In the genomic region with DNA sequence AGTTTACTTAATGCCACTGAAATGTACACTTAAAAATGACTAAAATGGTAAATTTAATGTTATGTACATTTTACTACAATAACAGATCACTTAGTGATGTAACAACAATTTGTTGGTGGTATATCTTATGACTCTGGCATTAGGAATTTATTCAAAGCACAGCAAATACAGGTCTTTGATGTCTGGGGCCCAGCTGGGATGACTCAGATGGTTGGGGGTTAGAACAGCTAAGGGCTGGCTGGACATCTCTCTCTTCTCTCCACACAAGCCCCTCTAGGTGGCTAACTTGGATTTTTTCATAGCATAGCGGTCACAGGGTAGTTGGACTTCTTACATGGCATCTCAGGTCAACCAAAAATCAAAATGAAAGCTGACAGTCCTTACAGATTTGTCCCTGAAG, we compare ENCODE assay signal across 14 cellular contexts. TPM values are rescaled to one million over a fixed set of nuclear protein-coding genes. Genes with fewer than 3 reads are reported as not detected.
A peak's percentile ranks its signal among the peaks of the same experiment; 100 is the strongest.
DNase-seq lines count a peak whose midpoint lies in the region; ATAC-seq and TF ChIP-seq lines count a peak whose summit lies in the region.
"Had no signal": no experiment of that assay in that cellular context is flagged by ENCODE, and none has a peak within 500 bp of the region (broad histone marks: within the 10 kb centered on the region; RNA-seq: fewer than 3 reads in every experiment).

No MANE protein-coding gene starts in this region.

- TF ChIP-seq RAD21 in HCT116 (IDR thresholded peaks at IDR 0.05; ENCODE audit: low read depth) = no peak

- no peak overlapping the region for H3K27ac ChIP-seq in HCT116 (ENCODE audit: low read depth, low read length)
- H3K27ac ChIP-seq in coronary artery = no peak overlapping the region
- H3K27ac ChIP-seq: epithelial cell of prostate, suprapubic skin had no signal

- peak overlapping the region; percentile 42 for H3K4me2 ChIP-seq in HCT116 (ENCODE audit: low read length)

- H3K36me3 Mint-ChIP-seq in type B pancreatic cell = peaks cover 6% of the 10 kb centered on the region

- H3K4me1 ChIP-seq in HCT116 (ENCODE audit: control insufficient read depth in 1 of 2, insufficient read depth in 2 of 2, low read length in 2 of 2) = peaks cover 21 to 31% of the 10 kb centered on the region in 2 experiments

- no peaks in the 10 kb centered on the region for H3K79me2 ChIP-seq in HCT116 (ENCODE audit: insufficient read depth, low read length)

- no peaks in the 10 kb centered on the region for H4K20me1 ChIP-seq in HCT116 (ENCODE audit: insufficient read depth)

- H3K4me1 Mint-ChIP-seq in type B pancreatic cell (ENCODE audit: unreplicated experiment) = peaks cover 27% of the 10 kb centered on the region

- H3K27me3 ChIP-seq in HCT116 (ENCODE audit: insufficient read depth, low read length) = no peaks in the 10 kb centered on the region
- H3K27me3 ChIP-seq: suprapubic skin had no signal

- intact Hi-C loops in HCT116 (cut with micrococcal nuclease) = no loop called here

- RAD21 ChIA-PET in HCT116 (lab: Charles Lee; ENCODE audit: low non-redundant PET in 1 of 2, low total read pairs in 2 of 2, uncharacterized antibody in 2 of 2, unreplicated experiment in 2 of 2) = no interaction called here

- H3K36me3 ChIP-seq in HCT116 (ENCODE audit: control insufficient read depth in 1 of 2, insufficient read depth in 2 of 2, low read length in 2 of 2) = no peaks in the 10 kb centered on the region
- H3K36me3 ChIP-seq: suprapubic skin had no signal

- H3K4me3 ChIP-seq in HCT116 (replicated peaks in 1 of 2; ENCODE audit: low read depth in 1 of 2, low read length in 2 of 2) (no peak overlapping the region), coronary artery (no peak overlapping the region)
- H3K4me3 ChIP-seq: suprapubic skin had no signal

- H2AFZ ChIP-seq in HCT116 (ENCODE audit: low read depth, low read length, poor library complexity, severe bottlenecking) = no peak overlapping the region

- no peaks in the 10 kb centered on the region for H3K9me3 ChIP-seq in HCT116 (ENCODE audit: control insufficient read depth in 1 of 2, insufficient read depth in 1 of 2, low read depth in 1 of 2, low read length in 2 of 2)
- H3K9me3 ChIP-seq: suprapubic skin had no signal

- POLR2A ChIA-PET in HCT116 (lab: Charles Lee) = no interaction called here

- TF ChIP-seq CTCF in HCT116 (IDR thresholded peaks at IDR 0.05 in 2 of 3, conservative IDR thresholded peaks at IDR 0.05 in 1 of 3; ENCODE audit: borderline replicate concordance in 1 of 3, insufficient read depth in 1 of 3, low read depth in 2 of 3, low read length in 2 of 3) = no peak
- TF ChIP-seq CTCF in type B pancreatic cell (conservative IDR thresholded peaks at IDR 0.05) = no peak
- TF ChIP-seq CTCF in coronary artery (IDR thresholded peaks at IDR 0.05) = no peak

- H3K27ac Mint-ChIP-seq in type B pancreatic cell = peak overlapping the region; percentile 85

- ATAC-seq in HCT116 = peak; percentile 40; the same call in 1 of the 2 replicates
- ATAC-seq: left cardiac atrium had no signal

- no peaks in the 10 kb centered on the region for H3K9me2 ChIP-seq in HCT116 (ENCODE audit: insufficient read depth)

- DNase-seq in HCT116 (ENCODE audit: low read depth, low spot score) (peak; percentile 8), SW480 (ENCODE audit: low spot score) (peak; percentile 77), foreskin melanocyte (peak; percentile 11), type B pancreatic cell (ENCODE audit: extremely low spot score, unreplicated experiment) (no peak), 8988T (no peak), NCI-H2081 (lab: John Stamatoyannopoulos, UW) (no peak), coronary artery (ENCODE audit: low spot score) (no peak)
- DNase-seq: amygdala; DND-41; left cardiac atrium; NCI-H1417; NK-92 treated with Interleukin-12 subunit alpha and Interleukin-12 subunit beta, amount 100 ng/mL, for 24 hours had no signal

- peak overlapping the region; percentile 14 for H3K4me3 Mint-ChIP-seq in type B pancreatic cell

- BruUV-seq in HCT116 (replicated peaks; lab: Mats Ljungman, UMichigan) = no TSS peak

- H3K9me3 Mint-ChIP-seq in type B pancreatic cell = peaks cover 4% of the 10 kb centered on the region

- CTCF ChIA-PET in HCT116 (lab: Charles Lee) = interaction anchor here (0.8 kb wide), 1 partner anchor 29 kb away, joined by 3 read pairs; no protein-coding TSS in a partner anchor

- H3K27me3 Mint-ChIP-seq in type B pancreatic cell = no peaks in the 10 kb centered on the region

- H3K9ac ChIP-seq in HCT116 (ENCODE audit: low read length) = no peak overlapping the region

- TF ChIP-seq POLR2A in HCT116 (IDR thresholded peaks at IDR 0.05; ENCODE audit: borderline replicate concordance, extremely low read depth, insufficient read depth, insufficient read length) = no peak

TF ChIP-seq in HCT116, 20 proteins besides CTCF, POLR2A, EP300 and RAD21:
- TF ChIP-seq EGR1 (IDR thresholded peaks at IDR 0.05; ENCODE audit: low read depth) (no peak), ELF1 (IDR thresholded peaks at IDR 0.05; ENCODE audit: borderline replicate concordance, low read depth) (no peak), JUND (IDR thresholded peaks at IDR 0.05) (peak; percentile 51), SRF (IDR thresholded peaks at IDR 0.05; ENCODE audit: low read depth) (no peak), ZFX (IDR thresholded peaks at IDR 0.05) (no peak), TCF7L2 (IDR thresholded peaks at IDR 0.05; ENCODE audit: borderline replicate concordance, extremely low read depth, insufficient read depth, insufficient read length) (peak; percentile 90), CBX3 (IDR thresholded peaks at IDR 0.05; ENCODE audit: low read depth) (no peak), FOSL1 (IDR thresholded peaks at IDR 0.05; ENCODE audit: low read depth) (peak; percentile 50; the same call in 1 of the 2 replicates), SP1 (IDR thresholded peaks at IDR 0.05; ENCODE audit: low read depth) (peak; percentile 11; the same call in 1 of the 2 replicates)
- TF ChIP-seq, protein P1, sequence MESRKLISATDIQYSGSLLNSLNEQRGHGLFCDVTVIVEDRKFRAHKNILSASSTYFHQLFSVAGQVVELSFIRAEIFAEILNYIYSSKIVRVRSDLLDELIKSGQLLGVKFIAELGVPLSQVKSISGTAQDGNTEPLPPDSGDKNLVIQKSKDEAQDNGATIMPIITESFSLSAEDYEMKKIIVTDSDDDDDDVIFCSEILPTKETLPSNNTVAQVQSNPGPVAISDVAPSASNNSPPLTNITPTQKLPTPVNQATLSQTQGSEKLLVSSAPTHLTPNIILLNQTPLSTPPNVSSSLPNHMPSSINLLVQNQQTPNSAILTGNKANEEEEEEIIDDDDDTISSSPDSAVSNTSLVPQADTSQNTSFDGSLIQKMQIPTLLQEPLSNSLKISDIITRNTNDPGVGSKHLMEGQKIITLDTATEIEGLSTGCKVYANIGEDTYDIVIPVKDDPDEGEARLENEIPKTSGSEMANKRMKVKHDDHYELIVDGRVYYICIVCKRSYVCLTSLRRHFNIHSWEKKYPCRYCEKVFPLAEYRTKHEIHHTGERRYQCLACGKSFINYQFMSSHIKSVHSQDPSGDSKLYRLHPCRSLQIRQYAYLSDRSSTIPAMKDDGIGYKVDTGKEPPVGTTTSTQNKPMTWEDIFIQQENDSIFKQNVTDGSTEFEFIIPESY (IDR thresholded peaks at IDR 0.05; ENCODE audit: extremely low read depth, insufficient replicate concordance, low read length) = no peak
- TF ChIP-seq, protein P2, sequence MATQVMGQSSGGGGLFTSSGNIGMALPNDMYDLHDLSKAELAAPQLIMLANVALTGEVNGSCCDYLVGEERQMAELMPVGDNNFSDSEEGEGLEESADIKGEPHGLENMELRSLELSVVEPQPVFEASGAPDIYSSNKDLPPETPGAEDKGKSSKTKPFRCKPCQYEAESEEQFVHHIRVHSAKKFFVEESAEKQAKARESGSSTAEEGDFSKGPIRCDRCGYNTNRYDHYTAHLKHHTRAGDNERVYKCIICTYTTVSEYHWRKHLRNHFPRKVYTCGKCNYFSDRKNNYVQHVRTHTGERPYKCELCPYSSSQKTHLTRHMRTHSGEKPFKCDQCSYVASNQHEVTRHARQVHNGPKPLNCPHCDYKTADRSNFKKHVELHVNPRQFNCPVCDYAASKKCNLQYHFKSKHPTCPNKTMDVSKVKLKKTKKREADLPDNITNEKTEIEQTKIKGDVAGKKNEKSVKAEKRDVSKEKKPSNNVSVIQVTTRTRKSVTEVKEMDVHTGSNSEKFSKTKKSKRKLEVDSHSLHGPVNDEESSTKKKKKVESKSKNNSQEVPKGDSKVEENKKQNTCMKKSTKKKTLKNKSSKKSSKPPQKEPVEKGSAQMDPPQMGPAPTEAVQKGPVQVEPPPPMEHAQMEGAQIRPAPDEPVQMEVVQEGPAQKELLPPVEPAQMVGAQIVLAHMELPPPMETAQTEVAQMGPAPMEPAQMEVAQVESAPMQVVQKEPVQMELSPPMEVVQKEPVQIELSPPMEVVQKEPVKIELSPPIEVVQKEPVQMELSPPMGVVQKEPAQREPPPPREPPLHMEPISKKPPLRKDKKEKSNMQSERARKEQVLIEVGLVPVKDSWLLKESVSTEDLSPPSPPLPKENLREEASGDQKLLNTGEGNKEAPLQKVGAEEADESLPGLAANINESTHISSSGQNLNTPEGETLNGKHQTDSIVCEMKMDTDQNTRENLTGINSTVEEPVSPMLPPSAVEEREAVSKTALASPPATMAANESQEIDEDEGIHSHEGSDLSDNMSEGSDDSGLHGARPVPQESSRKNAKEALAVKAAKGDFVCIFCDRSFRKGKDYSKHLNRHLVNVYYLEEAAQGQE (IDR thresholded peaks at IDR 0.05; ENCODE audit: low read depth) = no peak

RNA-seq across cellular contexts. Expression of a gene that starts 37.4 kb away (rescaled TPM):
- total RNA-seq in HCT116 (2021; ENCODE audit: unreplicated experiment) = 2.0 TPM
- polyA plus RNA-seq in HCT116 (2012) = 0.30 and 0.44 TPM in 2 replicates
- total RNA-seq in type B pancreatic cell (ENCODE audit: low replicate concordance) = 8.8 and 11.3 TPM in 2 replicates

RNA-seq across cellular contexts. Expression of a gene that starts 56.5 kb away (rescaled TPM):
- 5.2 TPM for total RNA-seq in HCT116 (2021; ENCODE audit: unreplicated experiment)
- 1.4 and 1.5 TPM in 2 replicates for polyA plus RNA-seq in HCT116 (2012)
- total RNA-seq in type B pancreatic cell (ENCODE audit: low replicate concordance) = 40.0 and 75.3 TPM in 2 replicates

Comparison
In these comparisons a context has a peak if more than half of its experiments do, and no peak if none do; other contexts are left out.
1. DNase-seq: peak in HCT116 (single experiment), SW480 (single experiment) and foreskin melanocyte (single experiment); none in type B pancreatic cell (single experiment), 8988T (single experiment), NCI-H2081 (0 of 2) and coronary artery (single experiment).